27 cellular contexts compared by ENCODE assay signal in the genomic region with DNA sequence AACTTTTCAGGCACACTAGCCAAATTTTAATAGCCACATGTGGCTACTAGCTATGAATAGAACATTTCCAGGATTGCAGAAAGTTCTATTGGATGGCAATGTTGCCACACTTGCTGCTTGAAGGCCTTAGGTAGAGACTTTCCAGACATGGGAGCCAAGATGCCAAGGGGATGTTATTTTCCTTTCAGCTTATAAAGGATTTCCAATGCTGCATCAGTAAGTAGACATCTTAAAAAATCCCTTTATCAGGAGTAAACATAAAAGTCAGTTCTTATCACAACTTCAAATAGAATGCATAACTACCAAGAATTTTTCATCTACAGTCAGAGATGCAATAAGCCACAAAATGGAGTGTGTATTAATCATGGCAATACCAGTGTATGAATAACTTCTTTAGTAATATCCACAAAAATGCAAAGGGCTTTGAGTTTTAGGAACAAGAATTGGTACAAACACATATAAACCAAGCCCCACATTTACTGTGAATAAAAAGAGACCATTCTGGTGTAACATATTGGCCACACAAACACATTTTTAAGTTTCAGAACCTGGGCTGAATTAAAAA.
DNase-seq lines count a peak whose midpoint lies in the region; ATAC-seq and TF ChIP-seq lines count a peak whose summit lies in the region.
"Had no signal": no experiment of that assay in that cellular context is flagged by ENCODE, and none has a peak within 500 bp of the region (broad histone marks: within the 10 kb centered on the region; RNA-seq: fewer than 3 reads in every experiment).

No MANE protein-coding gene starts in this region.

- no peak for TF ChIP-seq POLR2A in IMR-90 (IDR thresholded peaks at IDR 0.05; ENCODE audit: low read depth, low read length)
- TF ChIP-seq POLR2A in ovary (IDR thresholded peaks at IDR 0.05), result no peak

- no peaks in the 10 kb centered on the region for H3K36me3 Mint-ChIP-seq in activated T-cell treated with anti-CD3 and anti-CD28 coated beads, Interleukin-2, amount 50 U/mL, for 4 hours (ENCODE audit: insufficient read depth)
- H3K36me3 Mint-ChIP-seq: activated naive CD8-positive, alpha-beta T cell treated with anti-CD3 and anti-CD28 coated beads, Interleukin-2, amount 10 ng/mL, durations not matched to agents 7 days and 5 days; naive thymus-derived CD4-positive, alpha-beta T cell had no signal

- H3K79me2 ChIP-seq in mammary epithelial cell (ENCODE audit: insufficient read depth, low read length), result no peaks in the 10 kb centered on the region

- POLR2A ChIA-PET in IMR-90 (lab: Charles Lee; ENCODE audit: unreplicated experiment), result no interaction called here

- no peak overlapping the region for H3K14ac ChIP-seq in IMR-90 (replicated peaks; ENCODE audit: low read depth, low read length)

- H3K4me1 ChIP-seq in IMR-90 (ENCODE audit: control insufficient read depth, insufficient read depth, low read length) (no peaks in the 10 kb centered on the region), mammary epithelial cell (ENCODE audit: insufficient read depth, low read length) (peaks cover 31% of the 10 kb centered on the region), ovary (ENCODE audit: insufficient read depth) (no peaks in the 10 kb centered on the region)
- H3K4me1 ChIP-seq: A549, esophagus squamous epithelium, left lung, upper lobe of left lung had no signal

- H3K23ac ChIP-seq in IMR-90 (ENCODE audit: low read depth, low read length), result no peak overlapping the region

- no peak overlapping the region for H3K4me3 ChIP-seq in AG09309 (ENCODE audit: control insufficient read depth, low read depth, low read length)
- H3K4me3 ChIP-seq in IMR-90 (ENCODE audit: insufficient read depth, low read depth, low read length), result no peak overlapping the region
- H3K4me3 ChIP-seq in mammary epithelial cell (replicated peaks in 1 of 3; ENCODE audit: insufficient read depth in 1 of 3, low read depth in 2 of 3, low read length in 3 of 3), result no peak overlapping the region
- no peak overlapping the region for H3K4me3 ChIP-seq in ovary
- H3K4me3 ChIP-seq: A549, cardiac muscle cell, esophagus squamous epithelium, left lung, skin epidermis, upper lobe of left lung had no signal

- no peak overlapping the region for H4K91ac ChIP-seq in IMR-90 (ENCODE audit: insufficient read depth, low read depth, low read length)

- no peaks in the 10 kb centered on the region for H3K36me3 ChIP-seq in IMR-90 (ENCODE audit: control insufficient read depth, insufficient read depth, low read length)
- no peaks in the 10 kb centered on the region for H3K36me3 ChIP-seq in mammary epithelial cell (ENCODE audit: insufficient read depth, low read length)
- H3K36me3 ChIP-seq in ovary, result no peaks in the 10 kb centered on the region
- H3K36me3 ChIP-seq: cardiac muscle cell, esophagus squamous epithelium, left lung, upper lobe of left lung had no signal

- no peak overlapping the region for H4K8ac ChIP-seq in IMR-90 (ENCODE audit: low read depth in 2 of 2, low read length in 2 of 2)

- no peak overlapping the region for H2BK5ac ChIP-seq in IMR-90 (ENCODE audit: low read depth, low read length, poor library complexity, severe bottlenecking)

- ATAC-seq in IMR-90 (ENCODE audit: low read depth) (no peak), HG02970 (IDR thresholded peaks at IDR 0.05; ENCODE audit: low FRiP score, unreplicated experiment) (no peak)
- no peak for ATAC-seq in activated T-cell treated with anti-CD3 and anti-CD28 coated beads, Interleukin-2, amount 50 U/mL, for 4 hours
- ATAC-seq: A549; naive thymus-derived CD4-positive, alpha-beta T cell had no signal

- TF ChIP-seq RAD21 in IMR-90 (IDR thresholded peaks at IDR 0.05; ENCODE audit: low read length), result no peak

- H2AK9ac ChIP-seq in IMR-90 (replicated peaks; ENCODE audit: low read depth, low read length, poor library complexity), result no peak overlapping the region

- no peak overlapping the region for H4K5ac ChIP-seq in IMR-90 (ENCODE audit: low read depth, low read length)

- H3K9me1 ChIP-seq in IMR-90 (ENCODE audit: insufficient read depth, low read length), result no peaks in the 10 kb centered on the region

- H3K27me3 Mint-ChIP-seq in activated T-cell treated with anti-CD3 and anti-CD28 coated beads, Interleukin-2, amount 50 U/mL, for 4 hours (ENCODE audit: low read depth), result no peaks in the 10 kb centered on the region
- H3K27me3 Mint-ChIP-seq: activated naive CD8-positive, alpha-beta T cell treated with anti-CD3 and anti-CD28 coated beads, Interleukin-2, amount 10 ng/mL, durations not matched to agents 7 days and 5 days; naive thymus-derived CD4-positive, alpha-beta T cell had no signal

- no peak overlapping the region for H2BK15ac ChIP-seq in IMR-90 (ENCODE audit: low read depth, low read length)

- H3K27me3 ChIP-seq in IMR-90 (ENCODE audit: control insufficient read depth, insufficient read depth, low read length) (no peaks in the 10 kb centered on the region; the same call in 1 of the 2 replicates), mammary epithelial cell (ENCODE audit: insufficient read depth, low read length) (no peaks in the 10 kb centered on the region), ovary (no peaks in the 10 kb centered on the region)
- H3K27me3 ChIP-seq: cardiac muscle cell, esophagus squamous epithelium, left lung, upper lobe of left lung had no signal

- TF ChIP-seq CTCF in AG09309 (IDR thresholded peaks at IDR 0.05; ENCODE audit: control insufficient read depth, insufficient read depth, low read depth, low read length, missing control alignments), result no peak
- TF ChIP-seq CTCF in IMR-90 (conservative IDR thresholded peaks at IDR 0.05; ENCODE audit: low read depth, low read length), result no peak
- no peak for TF ChIP-seq CTCF in mammary epithelial cell (conservative IDR thresholded peaks at IDR 0.05 in 1 of 2, IDR thresholded peaks at IDR 0.05 in 1 of 2; ENCODE audit: extremely low read depth in 1 of 2, insufficient read depth in 1 of 2, low read depth in 1 of 2, low read length in 2 of 2)
- TF ChIP-seq CTCF in ovary (IDR thresholded peaks at IDR 0.05), result no peak

- no peak overlapping the region for H2AK5ac ChIP-seq in IMR-90 (ENCODE audit: low read depth, low read length)

- CTCF ChIA-PET in IMR-90 (lab: Yijun Ruan, JAX) (no interaction called here), mammary epithelial cell (lab: Charles Lee; ENCODE audit: low non-redundant PET) (no interaction called here)

- H3K9me3 Mint-ChIP-seq in activated T-cell treated with anti-CD3 and anti-CD28 coated beads, Interleukin-2, amount 50 U/mL, for 4 hours, result peaks cover 6% of the 10 kb centered on the region
- H3K9me3 Mint-ChIP-seq: H9 had no signal

- BruUV-seq in IMR-90 (replicated peaks; lab: Mats Ljungman, UMichigan) (no TSS peak), mammary epithelial cell (replicated peaks; lab: Mats Ljungman, UMichigan) (no TSS peak)

- H3K9ac ChIP-seq in IMR-90 (ENCODE audit: low read depth, low read length), result no peak overlapping the region
- H3K9ac ChIP-seq in mammary epithelial cell (ENCODE audit: insufficient read depth, low read length), result no peak overlapping the region

- in situ Hi-C loops in IMR-90 (cut with MboI; ENCODE audit: low sequenced_read_pairs), result no loop called here
- in situ Hi-C loops in mammary epithelial cell (cut with MboI; ENCODE audit: low sequenced_read_pairs in 2 of 2), result loop anchor here in 1 of 2 donors (5.0 kb wide), 1 partner anchor 168 kb away; no protein-coding TSS in a partner anchor

- H4K20me1 ChIP-seq in IMR-90 (ENCODE audit: insufficient read depth, low read length) (no peaks in the 10 kb centered on the region), mammary epithelial cell (ENCODE audit: insufficient read depth, low read length) (no peaks in the 10 kb centered on the region)

- no peak overlapping the region for H3K56ac ChIP-seq in IMR-90 (ENCODE audit: extremely low read depth, insufficient read depth, low read length)

- H3K9me3 ChIP-seq in IMR-90 (ENCODE audit: control insufficient read depth, insufficient read depth, low read length) (no peaks in the 10 kb centered on the region), mammary epithelial cell (replicated peaks; ENCODE audit: insufficient read depth, low read length) (no peaks in the 10 kb centered on the region), ovary (no peaks in the 10 kb centered on the region)
- H3K9me3 ChIP-seq: A549, esophagus squamous epithelium, left lung, upper lobe of left lung had no signal

- H3K27ac ChIP-seq in IMR-90 (ENCODE audit: insufficient read depth, low read length) (no peak overlapping the region), mammary epithelial cell (ENCODE audit: insufficient read depth, low read depth, low read length) (peak overlapping the region; percentile 99), ovary (no peak overlapping the region)
- H3K27ac ChIP-seq: A549, cardiac muscle cell, esophagus squamous epithelium, HL-60, left lung, upper lobe of left lung had no signal

- no peak overlapping the region for H3K18ac ChIP-seq in IMR-90 (ENCODE audit: low read depth, low read length)

- H3K4ac ChIP-seq in IMR-90 (ENCODE audit: low read depth, low read length), result no peak overlapping the region

- H2AFZ ChIP-seq in IMR-90 (replicated peaks; ENCODE audit: low read length, poor library complexity) (no peak overlapping the region), mammary epithelial cell (ENCODE audit: low read depth, low read length) (peak overlapping the region; percentile 10)

- no peaks in the 10 kb centered on the region for H3K79me1 ChIP-seq in IMR-90 (ENCODE audit: low read depth in 1 of 2, low read length in 2 of 2)

- no peaks in the 10 kb centered on the region for H3K4me1 Mint-ChIP-seq in activated T-cell treated with anti-CD3 and anti-CD28 coated beads, Interleukin-2, amount 50 U/mL, for 4 hours (ENCODE audit: low read depth)
- H3K4me1 Mint-ChIP-seq: activated naive CD8-positive, alpha-beta T cell treated with anti-CD3 and anti-CD28 coated beads, Interleukin-2, amount 10 ng/mL, durations not matched to agents 7 days and 5 days; naive thymus-derived CD4-positive, alpha-beta T cell had no signal

- dilution Hi-C loops in IMR-90 (cut with HindIII; ENCODE audit: low sequenced_read_pairs, unreplicated experiment) (no loop called here), mammary epithelial cell (cut with HindIII; ENCODE audit: low sequenced_read_pairs) (no loop called here)

- no peak overlapping the region for H2BK20ac ChIP-seq in IMR-90 (ENCODE audit: low read depth, low read length)

- intact Hi-C loops in IMR-90 (cut with micrococcal nuclease) (no loop called here), mammary epithelial cell (cut with micrococcal nuclease) (loop anchor here (5.0 kb wide), 1 partner anchor 213 kb away; no protein-coding TSS in a partner anchor), ovary (cut with DNase I) (no loop called here)

- TF ChIP-seq EP300 in ovary (IDR thresholded peaks at IDR 0.05), result no peak

- H3K4me3 Mint-ChIP-seq in activated T-cell treated with anti-CD3 and anti-CD28 coated beads, Interleukin-2, amount 50 U/mL, for 4 hours, result no peak overlapping the region
- H3K4me3 Mint-ChIP-seq: activated naive CD8-positive, alpha-beta T cell treated with anti-CD3 and anti-CD28 coated beads, Interleukin-2, amount 10 ng/mL, durations not matched to agents 7 days and 5 days; H9; naive thymus-derived CD4-positive, alpha-beta T cell had no signal

- no peak overlapping the region for H2BK120ac ChIP-seq in IMR-90 (ENCODE audit: low read depth, low read length)

- DNase-seq in AG09309 (ENCODE audit: low read depth), result peak; percentile 14
- DNase-seq in IMR-90, result peak; percentile 12
- peak; percentile 70 for DNase-seq in mammary epithelial cell
- DNase-seq in iris pigment epithelial cell (ENCODE audit: low read depth), result peak; percentile 11
- DNase-seq in NCI-H1092 (lab: John Stamatoyannopoulos, UW), result no peak
- no peak for DNase-seq in activated T-cell treated with anti-CD3 and anti-CD28 coated beads, Interleukin-2, amount 50 U/mL, for 4 hours
- no peak for DNase-seq in ovary
- DNase-seq: activated CD4-positive, alpha-beta T cell treated with anti-CD3 and anti-CD28 coated beads, Interleukin-2, amount 50 U/mL, for 48 hours; activated naive CD8-positive, alpha-beta T cell treated with anti-CD3 and anti-CD28 coated beads, Interleukin-2, amount 10 ng/mL, durations not matched to agents 7 days and 5 days; C1 segment of cervical spinal cord; cortex of kidney; esophagus squamous epithelium; H9; left lung; naive thymus-derived CD4-positive, alpha-beta T cell; NCI-H2029 treated with DMSO at 0.1 percent for 48 hours; NCI-H345; NCI-H774; occipital lobe; stimulated activated CD4-positive, alpha-beta T cell treated with anti-CD3 and anti-CD28 coated beads, Interleukin-1b, Interleukin-23, amount 100 ng/mL, for 48 hours; SW 1271; upper lobe of left lung had no signal

- H3K4me2 ChIP-seq in IMR-90 (ENCODE audit: low read depth, low read length), result no peak overlapping the region
- no peak overlapping the region for H3K4me2 ChIP-seq in mammary epithelial cell (ENCODE audit: insufficient read depth, low read depth, low read length)
- H3K4me2 ChIP-seq: A549 had no signal

Comparison
In these comparisons a context has a peak if more than half of its experiments do, and no peak if none do; other contexts are left out.
1. DNase-seq: peak in AG09309 (single experiment), IMR-90 (single experiment), mammary epithelial cell (single experiment) and iris pigment epithelial cell (single experiment); none in NCI-H1092 (single experiment), activated T-cell treated with anti-CD3 and anti-CD28 coated beads, Interleukin-2, amount 50 U/mL, for 4 hours (single experiment) and ovary (0 of 5).